14 cellular contexts compared by ENCODE assay signal in genomic region chr12:132388379-132389015, GRCh38. TPM values are rescaled to one million over a fixed set of nuclear protein-coding genes. Genes with fewer than 3 reads are reported as not detected.
DNase-seq lines count a peak whose midpoint lies in the region; ATAC-seq and TF ChIP-seq lines count a peak whose summit lies in the region.
"Had no signal": no experiment of that assay in that cellular context is flagged by ENCODE, and none has a peak within 500 bp of the region (broad histone marks: within the 10 kb centered on the region; RNA-seq: fewer than 3 reads in every experiment).

No MANE protein-coding gene starts in this region.

- no peak overlapping the region for H3K27ac Mint-ChIP-seq in activated naive CD8-positive, alpha-beta T cell treated with anti-CD3 and anti-CD28 coated beads, Interleukin-2, amount 50 U/mL, for 24 hours
- H3K27ac Mint-ChIP-seq: CD4-positive, alpha-beta T cell; GM23338 had no signal

- H3K36me3 ChIP-seq in BLaER1 treated with 17β-estradiol and CSF1 and Interleukin-3, amounts not matched to agents 10 nM and 100 nM, result no peaks in the 10 kb centered on the region
- H3K36me3 ChIP-seq in HEK293 (ENCODE audit: control insufficient read depth in 2 of 2, insufficient read depth in 1 of 2, low read length in 2 of 2), result no peaks in the 10 kb centered on the region
- H3K36me3 ChIP-seq in spleen, result no peaks in the 10 kb centered on the region

- CTCF ChIA-PET in HEK293 (lab: Yijun Ruan, JAX), result no interaction called here

- H3K4me1 Mint-ChIP-seq in activated naive CD8-positive, alpha-beta T cell treated with anti-CD3 and anti-CD28 coated beads, Interleukin-2, amount 50 U/mL, for 24 hours, result no peaks in the 10 kb centered on the region

- no peak for DNase-seq in activated naive CD8-positive, alpha-beta T cell treated with anti-CD3 and anti-CD28 coated beads, Interleukin-2, amount 50 U/mL, for 24 hours
- DNase-seq in spleen (peak; percentile 56), NCI-H2081 treated with DMSO at 0.1 percent for 48 hours (lab: John Stamatoyannopoulos, UW) (no peak)
- DNase-seq: Calu3; CD4-positive, alpha-beta T cell; DMS 273 treated with DMSO at 0.1 percent for 48 hours; DMS79; H7 had no signal

- H3K9me3 ChIP-seq in BLaER1 treated with 17β-estradiol and CSF1 and Interleukin-3, amounts not matched to agents 10 nM and 100 nM (replicated peaks in 1 of 11), result no peaks in the 10 kb centered on the region
- no peaks in the 10 kb centered on the region for H3K9me3 ChIP-seq in HEK293 (ENCODE audit: control insufficient read depth, insufficient read depth, low read depth, low read length)
- H3K9me3 ChIP-seq in spleen, result no peaks in the 10 kb centered on the region

- H3K4me2 ChIP-seq in BLaER1 treated with 17β-estradiol and CSF1 and Interleukin-3, amounts not matched to agents 10 nM and 100 nM, result peak overlapping the region in 10 of 11 experiments; percentile 10 to 75 (median 64); a peak in 17 of 22 replicates
- H3K4me2 ChIP-seq: GM23338 had no signal

- intact Hi-C loops in spleen (cut with DNase I; ENCODE audit: low total_unique reads), result no loop called here

- peak; percentile 36 for ATAC-seq in activated naive CD8-positive, alpha-beta T cell treated with anti-CD3 and anti-CD28 coated beads, Interleukin-2, amount 50 U/mL, for 24 hours
- ATAC-seq in HG03159 (IDR thresholded peaks at IDR 0.05; ENCODE audit: unreplicated experiment), result no peak
- ATAC-seq: GM23338 had no signal

- H3K27me3 ChIP-seq in BLaER1 treated with 17β-estradiol and CSF1 and Interleukin-3, amounts not matched to agents 10 nM and 100 nM, result peaks cover 18 to 61% (median 41%) of the 10 kb centered on the region in 11 experiments; a peak in 19 of 22 replicates
- H3K27me3 ChIP-seq in spleen (replicated peaks in 1 of 7), result peaks cover 0 to 74% (median 30%) of the 10 kb centered on the region in 7 donors

- peaks cover 0 to 13% (median 0%) of the 10 kb centered on the region in 11 experiments; a peak in 4 of 22 replicates for H4K20me1 ChIP-seq in BLaER1 treated with 17β-estradiol and CSF1 and Interleukin-3, amounts not matched to agents 10 nM and 100 nM

- POLR2A ChIA-PET in HEK293 (lab: Yijun Ruan, JAX), result no interaction called here

- H3K4me3 ChIP-seq in BLaER1 treated with 17β-estradiol and CSF1 and Interleukin-3, amounts not matched to agents 10 nM and 100 nM, result no peak overlapping the region
- H3K4me3 ChIP-seq in HEK293 (ENCODE audit: low read depth, low read length) (no peak overlapping the region), spleen (no peak overlapping the region)
- H3K4me3 ChIP-seq: GM23338 had no signal

- no peaks in the 10 kb centered on the region for H3K36me3 Mint-ChIP-seq in activated naive CD8-positive, alpha-beta T cell treated with anti-CD3 and anti-CD28 coated beads, Interleukin-2, amount 50 U/mL, for 24 hours (ENCODE audit: low read depth)

- no peaks in the 10 kb centered on the region for H3K9me3 Mint-ChIP-seq in activated naive CD8-positive, alpha-beta T cell treated with anti-CD3 and anti-CD28 coated beads, Interleukin-2, amount 50 U/mL, for 24 hours
- H3K9me3 Mint-ChIP-seq: CD4-positive, alpha-beta T cell; GM23338 had no signal

- H3K27ac ChIP-seq in BLaER1 treated with 17β-estradiol and CSF1 and Interleukin-3, amounts not matched to agents 10 nM and 100 nM, result no peak overlapping the region
- H3K27ac ChIP-seq in HEK293 (ENCODE audit: extremely low read depth, low read depth, low read length) (no peak overlapping the region), spleen (no peak overlapping the region)

- H3K27me3 Mint-ChIP-seq in activated naive CD8-positive, alpha-beta T cell treated with anti-CD3 and anti-CD28 coated beads, Interleukin-2, amount 50 U/mL, for 24 hours, result peaks cover 12% of the 10 kb centered on the region

- no peak overlapping the region for H3K4me3 Mint-ChIP-seq in activated naive CD8-positive, alpha-beta T cell treated with anti-CD3 and anti-CD28 coated beads, Interleukin-2, amount 50 U/mL, for 24 hours
- H3K4me3 Mint-ChIP-seq: CD4-positive, alpha-beta T cell; GM23338 had no signal

- WGBS in spleen, 5 donors, result 66 to 82% (median 75%) methylated on average over 13 of the region's 13 CpGs

- no peak overlapping the region for H3K9ac ChIP-seq in BLaER1 treated with 17β-estradiol and CSF1 and Interleukin-3, amounts not matched to agents 10 nM and 100 nM

- H3K4me1 ChIP-seq in BLaER1 treated with 17β-estradiol and CSF1 and Interleukin-3, amounts not matched to agents 10 nM and 100 nM, result peaks cover 8 to 30% (median 15%) of the 10 kb centered on the region in 10 experiments
- H3K4me1 ChIP-seq in HEK293 (ENCODE audit: control insufficient read depth, insufficient read depth, low read length) (no peaks in the 10 kb centered on the region), spleen (no peaks in the 10 kb centered on the region)

- no peak for TF ChIP-seq POLR2A in spleen (IDR thresholded peaks at IDR 0.05)

- TF ChIP-seq CTCF in HEK293 (tag by site-specific recombination; IDR thresholded peaks at IDR 0.05), result no peak
- TF ChIP-seq CTCF in spleen (IDR thresholded peaks at IDR 0.05 in 8 of 11, conservative IDR thresholded peaks at IDR 0.05 in 3 of 11), result no peak

TF ChIP-seq in HEK293, 187 proteins besides CTCF, POLR2A, EP300 and RAD21:
- TF ChIP-seq ZNF623 (tag by site-specific recombination; IDR thresholded peaks at IDR 0.05), result peak; percentile 96
- TF ChIP-seq ZNF629 (tag by site-specific recombination; IDR thresholded peaks at IDR 0.05), result no peak

RNA-seq across cellular contexts. Expression of gene GALNT9, which starts 59.1 kb away (rescaled TPM):
- 1 to 10 TPM in 5 of 7 donors, under 1 TPM in 2; 0.52 to 2.4 (median 1.4) TPM for total RNA-seq in spleen
- under 1 TPM; 0.20 to 0.51 (median 0.30) TPM for polyA plus RNA-seq in spleen
- total RNA-seq: CD4-positive, alpha-beta T cell; HT-29 had no signal
- polyA plus RNA-seq: BJ had no signal
